Comparison of ENCODE assay signal across 8 cellular contexts in the genomic region with DNA sequence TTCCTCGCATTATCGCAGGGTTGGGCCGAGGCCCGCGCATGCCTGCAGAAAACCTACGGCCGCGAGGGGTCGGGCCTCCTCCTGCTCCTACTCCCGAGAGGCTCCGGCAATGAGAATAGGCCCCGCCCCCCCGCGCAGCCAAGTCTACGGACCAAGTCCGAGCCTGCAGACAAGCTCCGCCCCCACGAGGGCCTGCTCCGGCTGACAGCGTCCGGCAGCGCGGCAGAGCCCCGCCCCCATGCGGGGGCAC. TPM values are rescaled to one million over a fixed set of nuclear protein-coding genes. Genes with fewer than 3 reads are reported as not detected.
DNase-seq lines count a peak whose midpoint lies in the region; ATAC-seq, FAIRE-seq and TF ChIP-seq lines count a peak whose summit lies in the region.

No MANE protein-coding gene starts in this region.

- peak overlapping the region in 2 of 3 experiments; percentile 54 to 91 for H3K4me3 ChIP-seq in keratinocyte (ENCODE audit: control insufficient read depth in 2 of 3, extremely low read depth in 1 of 3, insufficient read depth in 2 of 3, low read depth in 1 of 3, low read length in 3 of 3)

- TF ChIP-seq CTCF in chondrocyte (IDR thresholded peaks at IDR 0.05) (no peak), keratinocyte (optimal IDR thresholded peaks at IDR 0.05 in 1 of 3, IDR thresholded peaks at IDR 0.05 in 1 of 3, conservative IDR thresholded peaks at IDR 0.05 in 1 of 3; ENCODE audit: extremely low read depth in 1 of 3, insufficient read depth in 2 of 3, low read length in 3 of 3) (peak in 2 of 3 experiments; percentile 16 to 65)

- ATAC-seq in GM18499 (IDR thresholded peaks at IDR 0.05; ENCODE audit: insufficient read depth, unreplicated experiment), result peak; percentile 60
- peak; percentile 69 for ATAC-seq in HG03159 (IDR thresholded peaks at IDR 0.05; ENCODE audit: unreplicated experiment)
- ATAC-seq in activated CD4-positive, alpha-beta T cell treated with anti-CD3 and anti-CD28 coated beads for 36 hours, result peak; percentile 90
- ATAC-seq in GM18861 (IDR thresholded peaks at IDR 0.05; ENCODE audit: unreplicated experiment), result no peak

- peak overlapping the region; percentile 96 for H3K27ac ChIP-seq in keratinocyte (ENCODE audit: control insufficient read depth, insufficient read depth, low read length)

- no peaks in the 10 kb centered on the region for H3K27me3 Mint-ChIP-seq in activated CD4-positive, alpha-beta T cell treated with anti-CD3 and anti-CD28 coated beads for 36 hours
- H3K27me3 Mint-ChIP-seq in chondrocyte (ENCODE audit: low read depth), result no peaks in the 10 kb centered on the region

- H3K9me3 Mint-ChIP-seq in activated CD4-positive, alpha-beta T cell treated with anti-CD3 and anti-CD28 coated beads for 36 hours (ENCODE audit: low read depth), result no peaks in the 10 kb centered on the region
- H3K9me3 Mint-ChIP-seq in chondrocyte (ENCODE audit: low read depth), result no peaks in the 10 kb centered on the region

- H3K27ac Mint-ChIP-seq in activated CD4-positive, alpha-beta T cell treated with anti-CD3 and anti-CD28 coated beads for 36 hours, result peak overlapping the region; percentile 90
- H3K27ac Mint-ChIP-seq in chondrocyte (ENCODE audit: unreplicated experiment), result peak overlapping the region; percentile 96

- dilution Hi-C loops in keratinocyte (cut with MboI; ENCODE audit: extremely low pct_ligation_motif_present, low sequenced_read_pairs), result no loop called here

- H3K9me3 ChIP-seq in keratinocyte (ENCODE audit: control insufficient read depth, low read depth, low read length), result no peaks in the 10 kb centered on the region

- peaks cover 25% of the 10 kb centered on the region for H3K4me1 ChIP-seq in keratinocyte (ENCODE audit: control insufficient read depth, extremely low read depth, insufficient read depth, low read length)

- DNase-seq in NCI-H446 (lab: John Stamatoyannopoulos, UW) (peak; percentile 99), chondrocyte (ENCODE audit: low spot score) (peak; percentile 100), keratinocyte (ENCODE audit: low read depth, low spot score) (peak; percentile 97)
- DNase-seq in activated CD4-positive, alpha-beta T cell treated with anti-CD3 and anti-CD28 coated beads for 36 hours, result peak; percentile 100
- peak; percentile 100 for DNase-seq in stimulated activated CD4-positive, alpha-beta T cell treated with anti-CD3 and anti-CD28 coated beads, Interleukin-15, amount 100 ng/mL, for 24 hours

- H3K79me2 ChIP-seq in keratinocyte (ENCODE audit: control insufficient read depth, insufficient read depth, low read length), result no peaks in the 10 kb centered on the region

- H3K36me3 ChIP-seq in keratinocyte (ENCODE audit: control insufficient read depth in 2 of 2, extremely low read depth in 1 of 2, insufficient read depth in 2 of 2, low read length in 2 of 2), result no peaks in the 10 kb centered on the region

- no peak for FAIRE-seq in keratinocyte (lab: Jason Lieb, UNC)

- no peaks in the 10 kb centered on the region for H4K20me1 ChIP-seq in keratinocyte (ENCODE audit: control insufficient read depth, extremely low read depth, insufficient read depth, low read length)

- H2AFZ ChIP-seq in keratinocyte (ENCODE audit: control insufficient read depth, low read length), result no peak overlapping the region

- H3K36me3 Mint-ChIP-seq in activated CD4-positive, alpha-beta T cell treated with anti-CD3 and anti-CD28 coated beads for 36 hours (ENCODE audit: low read depth), result peaks cover 7% of the 10 kb centered on the region
- no peaks in the 10 kb centered on the region for H3K36me3 Mint-ChIP-seq in chondrocyte (ENCODE audit: low read depth)

- peak overlapping the region; percentile 75 for H3K4me2 ChIP-seq in keratinocyte (ENCODE audit: control insufficient read depth, extremely low read depth, insufficient read depth, low read depth, low read length)

- CTCF ChIA-PET in activated CD4-positive, alpha-beta T cell treated with anti-CD3 and anti-CD28 coated beads for 36 hours (lab: Charles Lee), result interaction anchor here (0.6 to 1.9 kb wide), 12 partner anchors 10 to 644 kb away, joined by 3 to 7 read pairs (median 4); a partner anchor contains a TSS

- peaks cover 32% of the 10 kb centered on the region for H3K4me1 Mint-ChIP-seq in activated CD4-positive, alpha-beta T cell treated with anti-CD3 and anti-CD28 coated beads for 36 hours
- peaks cover 42% of the 10 kb centered on the region for H3K4me1 Mint-ChIP-seq in chondrocyte (ENCODE audit: low read depth)

- POLR2A ChIA-PET in activated CD4-positive, alpha-beta T cell treated with anti-CD3 and anti-CD28 coated beads for 36 hours (lab: Charles Lee), result interaction anchor here (0.6 to 1.5 kb wide), 11 partner anchors 13 to 1366 kb away, joined by 3 to 8 read pairs (median 5); a partner anchor contains a TSS

- peak overlapping the region; percentile 97 for H3K9ac ChIP-seq in keratinocyte (ENCODE audit: control insufficient read depth, extremely low read depth, insufficient read depth, low read length)

- intact Hi-C loops in activated CD4-positive, alpha-beta T cell treated with anti-CD3 and anti-CD28 coated beads for 36 hours (cut with DNase I, micrococcal nuclease), result loop anchor here (1.0 to 10.0 kb wide), 21 partner anchors 17 to 1219 kb away; a partner anchor contains a TSS

- no peaks in the 10 kb centered on the region for H3K27me3 ChIP-seq in keratinocyte (ENCODE audit: control insufficient read depth, extremely low read depth, insufficient read depth, low read length)

- no peaks in the 10 kb centered on the region for H3K9me1 ChIP-seq in keratinocyte (ENCODE audit: control insufficient read depth, extremely low read depth, insufficient read depth, low read length)

- H3K4me3 Mint-ChIP-seq in activated CD4-positive, alpha-beta T cell treated with anti-CD3 and anti-CD28 coated beads for 36 hours, result peak overlapping the region; percentile 94
- peak overlapping the region; percentile 92 for H3K4me3 Mint-ChIP-seq in chondrocyte (ENCODE audit: unreplicated experiment)

RNA-seq across cellular contexts. Expression of a gene that starts 3.1 kb away (rescaled TPM):
- total RNA-seq in activated CD4-positive, alpha-beta T cell treated with anti-CD3 and anti-CD28 coated beads for 36 hours, result 10 to 100 TPM; 82.6 to 94.8 TPM
- 3.6 to 5.6 TPM (median 5.4 TPM) in 3 replicates for total RNA-seq in chondrocyte
- polyA plus RNA-seq in keratinocyte, result 2.8 to 6.5 TPM (median 3.6 TPM) in 3 replicates
- polyA plus RNA-seq in keratinocyte (2011; ENCODE audit: low read depth), result not detected
- 2.3 and 4.1 TPM in 2 replicates for polyA plus RNA-seq in keratinocyte (2011; cell fraction: cytosol; rRNA removed)
- 1.7 and 2.1 TPM in 2 replicates for polyA plus RNA-seq in keratinocyte (2011; cell fraction: nucleus; rRNA removed)
- 0.39 and 7.2 TPM in 2 replicates for polyA plus RNA-seq in keratinocyte (2012; ENCODE audit: low replicate concordance)
- polyA minus RNA-seq in keratinocyte, result 1.6 to 9.5 TPM (median 3.2 TPM) in 3 replicates
- polyA minus RNA-seq in keratinocyte (2011; cell fraction: cytosol; rRNA and poly(A)+ RNA removed), result 2.9 TPM
- 0.42 TPM in 1 of 2 replicates, not detected in the other for polyA minus RNA-seq in keratinocyte (2011; cell fraction: nucleus; rRNA and poly(A)+ RNA removed)

RNA-seq across cellular contexts. Expression of a gene that starts 5.6 kb away (rescaled TPM):
- 10 to 100 TPM; 64.9 to 77.9 TPM for total RNA-seq in activated CD4-positive, alpha-beta T cell treated with anti-CD3 and anti-CD28 coated beads for 36 hours
- total RNA-seq in chondrocyte, result 58.6 to 66.5 TPM (median 66.3 TPM) in 3 replicates
- polyA plus RNA-seq in keratinocyte, result 43.5 to 54.9 TPM (median 44.0 TPM) in 3 replicates
- 8.7 TPM for polyA plus RNA-seq in keratinocyte (2011; ENCODE audit: low read depth)
- 28.3 and 36.2 TPM in 2 replicates for polyA plus RNA-seq in keratinocyte (2011; cell fraction: cytosol; rRNA removed)
- 89.5 and 101 TPM in 2 replicates for polyA plus RNA-seq in keratinocyte (2011; cell fraction: nucleus; rRNA removed)
- polyA plus RNA-seq in keratinocyte (2012; ENCODE audit: low replicate concordance), result 19.5 and 38.4 TPM in 2 replicates
- 37.5 to 49.7 TPM (median 45.1 TPM) in 3 replicates for polyA minus RNA-seq in keratinocyte
- 30.5 TPM for polyA minus RNA-seq in keratinocyte (2011; cell fraction: cytosol; rRNA and poly(A)+ RNA removed)
- polyA minus RNA-seq in keratinocyte (2011; cell fraction: nucleus; rRNA and poly(A)+ RNA removed), result 16.9 and 22.4 TPM in 2 replicates

RNA-seq across cellular contexts. Expression of a gene that starts 11.5 kb away (rescaled TPM):
- 10 to 100 TPM; 24.4 to 28.0 TPM for total RNA-seq in activated CD4-positive, alpha-beta T cell treated with anti-CD3 and anti-CD28 coated beads for 36 hours
- 2.6 to 4.9 TPM (median 3.6 TPM) in 3 replicates for total RNA-seq in chondrocyte
- polyA plus RNA-seq in keratinocyte, result 2.0 to 2.4 TPM (median 2.4 TPM) in 3 replicates
- polyA plus RNA-seq in keratinocyte (2011; ENCODE audit: low read depth), result 4.5 TPM
- 0.70 and 0.80 TPM in 2 replicates for polyA plus RNA-seq in keratinocyte (2011; cell fraction: cytosol; rRNA removed)
- polyA plus RNA-seq in keratinocyte (2011; cell fraction: nucleus; rRNA removed), result 7.7 and 8.1 TPM in 2 replicates
- polyA plus RNA-seq in keratinocyte (2012; ENCODE audit: low replicate concordance), result 2.3 and 4.0 TPM in 2 replicates
- 0.33 to 1.3 TPM (median 0.56 TPM) in 3 replicates for polyA minus RNA-seq in keratinocyte
- polyA minus RNA-seq in keratinocyte (2011; cell fraction: cytosol; rRNA and poly(A)+ RNA removed), result not detected
- polyA minus RNA-seq in keratinocyte (2011; cell fraction: nucleus; rRNA and poly(A)+ RNA removed), result 0.63 and 0.85 TPM in 2 replicates

RNA-seq across cellular contexts. Expression of a gene that starts 17.4 kb away (rescaled TPM):
- total RNA-seq in activated CD4-positive, alpha-beta T cell treated with anti-CD3 and anti-CD28 coated beads for 36 hours, result 10 to 100 TPM; 51.7 to 65.6 TPM
- 45.2 to 48.0 TPM (median 45.2 TPM) in 3 replicates for total RNA-seq in chondrocyte
- 29.6 to 43.2 TPM (median 33.2 TPM) in 3 replicates for polyA plus RNA-seq in keratinocyte
- polyA plus RNA-seq in keratinocyte (2011; ENCODE audit: low read depth), result 2.9 TPM
- polyA plus RNA-seq in keratinocyte (2011; cell fraction: cytosol; rRNA removed), result 36.8 and 37.5 TPM in 2 replicates
- polyA plus RNA-seq in keratinocyte (2011; cell fraction: nucleus; rRNA removed), result 15.3 and 17.9 TPM in 2 replicates
- 35.1 and 39.4 TPM in 2 replicates for polyA plus RNA-seq in keratinocyte (2012; ENCODE audit: low replicate concordance)
- 15.1 to 20.0 TPM (median 16.7 TPM) in 3 replicates for polyA minus RNA-seq in keratinocyte
- polyA minus RNA-seq in keratinocyte (2011; cell fraction: cytosol; rRNA and poly(A)+ RNA removed), result 15.0 TPM
- 4.0 and 7.0 TPM in 2 replicates for polyA minus RNA-seq in keratinocyte (2011; cell fraction: nucleus; rRNA and poly(A)+ RNA removed)

RNA-seq across cellular contexts. Expression of a gene that starts 19.7 kb away (rescaled TPM):
- total RNA-seq in activated CD4-positive, alpha-beta T cell treated with anti-CD3 and anti-CD28 coated beads for 36 hours, result 10 to 100 TPM; 30.4 to 30.5 TPM
- total RNA-seq in chondrocyte, result 66.7 to 77.2 TPM (median 67.0 TPM) in 3 replicates
- 46.4 to 85.1 TPM (median 54.7 TPM) in 3 replicates for polyA plus RNA-seq in keratinocyte
- polyA plus RNA-seq in keratinocyte (2011; ENCODE audit: low read depth), result 2.9 TPM
- polyA plus RNA-seq in keratinocyte (2011; cell fraction: cytosol; rRNA removed), result 85.0 and 105 TPM in 2 replicates
- 54.6 and 68.9 TPM in 2 replicates for polyA plus RNA-seq in keratinocyte (2011; cell fraction: nucleus; rRNA removed)
- 32.3 and 71.2 TPM in 2 replicates for polyA plus RNA-seq in keratinocyte (2012; ENCODE audit: low replicate concordance)
- polyA minus RNA-seq in keratinocyte, result 94.8 to 190 TPM (median 128 TPM) in 3 replicates
- polyA minus RNA-seq in keratinocyte (2011; cell fraction: cytosol; rRNA and poly(A)+ RNA removed), result 142 TPM
- polyA minus RNA-seq in keratinocyte (2011; cell fraction: nucleus; rRNA and poly(A)+ RNA removed), result 26.9 and 27.6 TPM in 2 replicates

Comparison
In these comparisons a context has a peak if more than half of its experiments do, and no peak if none do; other contexts are left out.
1. RNA of a gene that starts 3.1 kb away (total RNA-seq): 82.6 to 94.8 TPM in activated CD4-positive, alpha-beta T cell treated with anti-CD3 and anti-CD28 coated beads for 36 hours; 3.6 to 5.6 TPM in chondrocyte; every median in the first group is over 10 times any median in the second.
2. Peak in every context shown above with its lines, with median percentiles within 50 percentile points of each other: DNase-seq.